31 cellular contexts compared by ENCODE assay signal in the genomic region with DNA sequence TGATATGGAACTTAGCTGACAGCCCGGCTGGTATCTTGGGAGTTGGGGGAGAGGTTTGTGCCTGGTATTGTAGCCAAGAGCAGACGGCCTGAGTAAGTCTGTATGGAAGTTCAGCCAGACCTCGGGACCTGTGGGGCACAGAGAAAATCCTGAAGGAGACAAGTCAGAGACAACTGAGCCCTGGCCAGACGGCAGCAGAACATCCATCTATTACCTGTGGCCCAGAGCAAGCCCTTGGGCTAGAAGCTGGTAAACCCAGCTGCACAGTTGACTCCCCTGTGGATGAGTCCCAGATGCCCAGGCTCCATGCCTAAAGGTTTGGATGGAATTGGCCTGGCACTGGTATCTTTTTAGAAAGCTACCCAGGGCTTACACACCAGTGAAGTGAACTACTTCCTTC.
A peak's percentile ranks its signal among the peaks of the same experiment; 100 is the strongest.
DNase-seq lines count a peak whose midpoint lies in the region; TF ChIP-seq lines count a peak whose summit lies in the region.
"Had no signal": no experiment of that assay in that cellular context is flagged by ENCODE, and none has a peak within 500 bp of the region (broad histone marks: within the 10 kb centered on the region; RNA-seq: fewer than 3 reads in every experiment).

No MANE protein-coding gene starts in this region.

- H3K27me3 ChIP-seq in layer of hippocampus (ENCODE audit: control insufficient read depth, insufficient read depth, low read length) (no peaks in the 10 kb centered on the region), sigmoid colon (no peaks in the 10 kb centered on the region)
- H3K27me3 ChIP-seq: cardiac muscle cell, foreskin keratinocyte, Peyer's patch, suprapubic skin had no signal

- TF ChIP-seq EP300 in sigmoid colon (IDR thresholded peaks at IDR 0.05): no peak

- no peaks in the 10 kb centered on the region for H3K9me3 ChIP-seq in sigmoid colon
- H3K9me3 ChIP-seq: HAP-1, Peyer's patch, suprapubic skin had no signal

- no peaks in the 10 kb centered on the region for H3K9me3 Mint-ChIP-seq in activated naive CD4-positive, alpha-beta T cell treated with anti-CD3 and anti-CD28 coated beads, Interleukin-2, amount 10 ng/mL, durations not matched to agents 7 days and 5 days
- H3K9me3 Mint-ChIP-seq: activated T-helper 2 cell treated with anti-CD3 and anti-CD28 coated beads, Interferon-gamma antibody, Interleukin-2, Interleukin-4, amounts not matched to agents 10 μg/mL and 5 μg/mL and 100 μg/mL, durations not matched to agents 14 hours and 24 hours and 36 hours; mesothelial cell of epicardium; naive B cell; stimulated activated naive B cell treated with anti-CD40 and anti-IgM and Interleukin-4, amounts not matched to agents 10 μg/mL and 1 μg/mL and 100 μg/mL, for 72 hours had no signal

- peaks cover 0 to 31% (median 25%) of the 10 kb centered on the region in 4 donors for H3K4me1 ChIP-seq in sigmoid colon
- H3K4me1 ChIP-seq: Peyer's patch had no signal

- 88% methylated on average over 4 of the region's 4 CpGs for WGBS in sigmoid colon, 2 donors

- DNase-seq in Daoy (ENCODE audit: low read depth) (peak; percentile 19), SW480 (ENCODE audit: low spot score) (peak; percentile 48), sigmoid colon (peak; percentile 30), HEK293T (ENCODE audit: extremely low spot score) (no peak), anterior cingulate cortex (lab: John Stamatoyannopoulos, UW) (no peak)
- no peak for DNase-seq in activated naive CD4-positive, alpha-beta T cell treated with anti-CD3 and anti-CD28 coated beads, Interleukin-2, amount 10 ng/mL, durations not matched to agents 7 days and 5 days
- DNase-seq: AML-193; aorta; CD4-positive, CD25-positive, alpha-beta regulatory T cell; cortex of kidney; DMS 273 treated with DMSO at 0.1 percent for 48 hours; EL; foreskin keratinocyte; islet precursor cell; left ventricle myocardium superior; naive B cell; NCI-H1417; NCI-H2029 treated with DMSO at 0.1 percent for 48 hours; NCI-H345; Peyer's patch; SIG-M5; stimulated activated naive B cell treated with anti-CD40 and anti-IgM and Interleukin-4, amounts not matched to agents 10 μg/mL and 1 μg/mL and 100 μg/mL, for 72 hours; T-helper 9 cell had no signal

- no peak overlapping the region for H3K4me3 Mint-ChIP-seq in activated naive CD4-positive, alpha-beta T cell treated with anti-CD3 and anti-CD28 coated beads, Interleukin-2, amount 10 ng/mL, durations not matched to agents 7 days and 5 days
- H3K4me3 Mint-ChIP-seq: activated naive CD8-positive, alpha-beta T cell; CD4-positive, CD25-positive, alpha-beta regulatory T cell; mesothelial cell of epicardium; naive B cell; stimulated activated naive B cell treated with anti-CD40 and anti-IgM and Interleukin-4, amounts not matched to agents 10 μg/mL and 1 μg/mL and 100 μg/mL, for 72 hours had no signal

- peaks cover 48% of the 10 kb centered on the region for H3K27me3 Mint-ChIP-seq in activated naive CD4-positive, alpha-beta T cell treated with anti-CD3 and anti-CD28 coated beads, Interleukin-2, amount 10 ng/mL, durations not matched to agents 7 days and 5 days

- H3K4me3 ChIP-seq in sigmoid colon: no peak overlapping the region
- H3K4me3 ChIP-seq: cardiac muscle cell, HAP-1, Peyer's patch, suprapubic skin had no signal

- no peak for TF ChIP-seq POLR2A in sigmoid colon (IDR thresholded peaks at IDR 0.05)

- H3K4me1 Mint-ChIP-seq in activated naive CD4-positive, alpha-beta T cell treated with anti-CD3 and anti-CD28 coated beads, Interleukin-2, amount 10 ng/mL, durations not matched to agents 7 days and 5 days: no peaks in the 10 kb centered on the region
- H3K4me1 Mint-ChIP-seq: CD4-positive, CD25-positive, alpha-beta regulatory T cell; naive B cell; stimulated activated naive B cell treated with anti-CD40 and anti-IgM and Interleukin-4, amounts not matched to agents 10 μg/mL and 1 μg/mL and 100 μg/mL, for 72 hours had no signal

- intact Hi-C loops in sigmoid colon (cut with DNase I): no loop called here

- H3K27ac ChIP-seq in layer of hippocampus (ENCODE audit: low read depth, low read length): peak overlapping the region; percentile 5
- no peak overlapping the region for H3K27ac ChIP-seq in sigmoid colon
- H3K27ac ChIP-seq: cardiac muscle cell, foreskin keratinocyte, KMS-11, Peyer's patch, suprapubic skin had no signal

- H3K36me3 ChIP-seq in sigmoid colon: no peaks in the 10 kb centered on the region
- H3K36me3 ChIP-seq: cardiac muscle cell, HAP-1, Peyer's patch, suprapubic skin had no signal

- CTCF ChIA-PET in HEK293T (lab: Yijun Ruan, JAX): no interaction called here
- CTCF ChIA-PET in activated naive CD4-positive, alpha-beta T cell treated with anti-CD3 and anti-CD28 coated beads, Interleukin-2, amount 10 ng/mL, durations not matched to agents 7 days and 5 days (lab: Charles Lee): no interaction called here

- no peak for TF ChIP-seq CTCF in sigmoid colon (IDR thresholded peaks at IDR 0.05)

- POLR2A ChIA-PET in HEK293T (lab: Yijun Ruan, JAX): no interaction called here

- no peaks in the 10 kb centered on the region for H3K36me3 Mint-ChIP-seq in activated naive CD4-positive, alpha-beta T cell treated with anti-CD3 and anti-CD28 coated beads, Interleukin-2, amount 10 ng/mL, durations not matched to agents 7 days and 5 days
- H3K36me3 Mint-ChIP-seq: activated naive CD8-positive, alpha-beta T cell; CD4-positive, CD25-positive, alpha-beta regulatory T cell; mesothelial cell of epicardium; naive B cell; stimulated activated naive B cell treated with anti-CD40 and anti-IgM and Interleukin-4, amounts not matched to agents 10 μg/mL and 1 μg/mL and 100 μg/mL, for 72 hours had no signal

- H3K27ac Mint-ChIP-seq in activated naive CD4-positive, alpha-beta T cell treated with anti-CD3 and anti-CD28 coated beads, Interleukin-2, amount 10 ng/mL, durations not matched to agents 7 days and 5 days: no peak overlapping the region
- H3K27ac Mint-ChIP-seq: activated naive CD8-positive, alpha-beta T cell; activated T-helper 2 cell treated with anti-CD3 and anti-CD28 coated beads, Interferon-gamma antibody, Interleukin-2, Interleukin-4, amounts not matched to agents 10 μg/mL and 5 μg/mL and 100 μg/mL, durations not matched to agents 14 hours and 24 hours and 36 hours; CD4-positive, CD25-positive, alpha-beta regulatory T cell; mesothelial cell of epicardium; naive B cell; stimulated activated naive B cell treated with anti-CD40 and anti-IgM and Interleukin-4, amounts not matched to agents 10 μg/mL and 1 μg/mL and 100 μg/mL, for 72 hours had no signal

TF ChIP-seq in HEK293T, 16 proteins besides CTCF, POLR2A, EP300 and RAD21:
- TF ChIP-seq CTBP1 (IDR thresholded peaks at IDR 0.05; ENCODE audit: borderline replicate concordance) (no peak), FOXK2 (IDR thresholded peaks at IDR 0.05) (no peak), ZNF384 (IDR thresholded peaks at IDR 0.05) (no peak), SUZ12 (IDR thresholded peaks at IDR 0.05) (no peak), NFRKB (IDR thresholded peaks at IDR 0.05) (no peak), L3MBTL2 (conservative IDR thresholded peaks at IDR 0.05) (no peak), LEF1 (IDR thresholded peaks at IDR 0.05; ENCODE audit: borderline replicate concordance) (no peak), FOXM1 (IDR thresholded peaks at IDR 0.05; ENCODE audit: borderline replicate concordance) (no peak), FOXA1 (IDR thresholded peaks at IDR 0.05) (no peak), SP1 (IDR thresholded peaks at IDR 0.05) (no peak), HDGF (IDR thresholded peaks at IDR 0.05; ENCODE audit: borderline replicate concordance) (no peak), TARDBP (IDR thresholded peaks at IDR 0.05) (no peak), ARNT (IDR thresholded peaks at IDR 0.05) (no peak), BHLHE40 (IDR thresholded peaks at IDR 0.05; ENCODE audit: borderline replicate concordance) (no peak), ELF4 (IDR thresholded peaks at IDR 0.05) (no peak)
- TF ChIP-seq, protein P1, sequence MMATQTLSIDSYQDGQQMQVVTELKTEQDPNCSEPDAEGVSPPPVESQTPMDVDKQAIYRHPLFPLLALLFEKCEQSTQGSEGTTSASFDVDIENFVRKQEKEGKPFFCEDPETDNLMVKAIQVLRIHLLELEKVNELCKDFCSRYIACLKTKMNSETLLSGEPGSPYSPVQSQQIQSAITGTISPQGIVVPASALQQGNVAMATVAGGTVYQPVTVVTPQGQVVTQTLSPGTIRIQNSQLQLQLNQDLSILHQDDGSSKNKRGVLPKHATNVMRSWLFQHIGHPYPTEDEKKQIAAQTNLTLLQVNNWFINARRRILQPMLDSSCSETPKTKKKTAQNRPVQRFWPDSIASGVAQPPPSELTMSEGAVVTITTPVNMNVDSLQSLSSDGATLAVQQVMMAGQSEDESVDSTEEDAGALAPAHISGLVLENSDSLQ (IDR thresholded peaks at IDR 0.05): no peak

Comparison
In these comparisons a context has a peak if more than half of its experiments do, and no peak if none do; other contexts are left out.
1. DNase-seq: peak in Daoy (single experiment), SW480 (single experiment) and sigmoid colon (single experiment); none in HEK293T (single experiment), activated naive CD4-positive, alpha-beta T cell treated with anti-CD3 and anti-CD28 coated beads, Interleukin-2, amount 10 ng/mL, durations not matched to agents 7 days and 5 days (single experiment) and anterior cingulate cortex (0 of 58).